ENCODE assay signal across 14 cellular contexts in genomic region chr14:68394719-68395117, GRCh38.
DNase-seq lines count a peak whose midpoint lies in the region; ATAC-seq and TF ChIP-seq lines count a peak whose summit lies in the region.
"Had no signal": no experiment of that assay in that cellular context is flagged by ENCODE, and none has a peak within 500 bp of the region (broad histone marks: within the 10 kb centered on the region; RNA-seq: fewer than 3 reads in every experiment).

No MANE protein-coding gene starts in this region.

- H3K4me3 ChIP-seq in GM23248 (no peak overlapping the region), colonic mucosa (no peak overlapping the region), smooth muscle cell (no peak overlapping the region), psoas muscle (no peak overlapping the region)

- H3K9me2 ChIP-seq in GM23248 (ENCODE audit: insufficient read depth): no peaks in the 10 kb centered on the region

- H3K79me2 ChIP-seq in GM23248 (ENCODE audit: insufficient read depth): no peaks in the 10 kb centered on the region
- no peaks in the 10 kb centered on the region for H3K79me2 ChIP-seq in smooth muscle cell (ENCODE audit: low read depth)

- intact Hi-C loops in colonic mucosa (cut with DNase I) (no loop called here), psoas muscle (cut with DNase I) (no loop called here)

- 87 to 88% methylated on average over 10 to 11 of the region's 11 CpGs for WGBS in GM23248 (ENCODE audit: low coverage in 1 of 2, low lambda C conversion rate in 2 of 2, missing lambda C conversion rate in 2 of 2), 2 experiments
- WGBS in smooth muscle cell (ENCODE audit: low lambda C conversion rate): 49% methylated on average over 11 of the region's 11 CpGs
- 54 to 73% (median 58%) methylated on average over 10 to 11 of the region's 11 CpGs for WGBS in psoas muscle, 3 donors

- TF ChIP-seq CTCF in colonic mucosa (IDR thresholded peaks at IDR 0.05) (no peak), smooth muscle cell (IDR thresholded peaks at IDR 0.05; ENCODE audit: borderline replicate concordance, insufficient read depth, poor library complexity, severe bottlenecking) (no peak), psoas muscle (IDR thresholded peaks at IDR 0.05) (no peak)

- H4K20me1 ChIP-seq in GM23248 (ENCODE audit: insufficient read depth) (no peaks in the 10 kb centered on the region), smooth muscle cell (ENCODE audit: low read depth) (no peaks in the 10 kb centered on the region)

- H3K27ac ChIP-seq in GM23248: peak overlapping the region; percentile 21; the same call in 1 of the 2 replicates
- peak overlapping the region; percentile 16 for H3K27ac ChIP-seq in colonic mucosa
- H3K27ac ChIP-seq in smooth muscle cell (ENCODE audit: low read depth): peak overlapping the region; percentile 41
- H3K27ac ChIP-seq in psoas muscle: no peak overlapping the region

- H3K4me1 ChIP-seq in GM23248 (ENCODE audit: insufficient read depth) (peaks cover 68% of the 10 kb centered on the region), colonic mucosa (no peaks in the 10 kb centered on the region), smooth muscle cell (ENCODE audit: low read depth) (peaks cover 65% of the 10 kb centered on the region), psoas muscle (peaks cover 14% of the 10 kb centered on the region)

- H3K4me2 ChIP-seq in GM23248 (ENCODE audit: unreplicated experiment): peak overlapping the region; percentile 37
- no peak overlapping the region for H3K4me2 ChIP-seq in smooth muscle cell

- H3F3A ChIP-seq in GM23248 (ENCODE audit: insufficient read depth) (peaks cover 53% of the 10 kb centered on the region), smooth muscle cell (ENCODE audit: low read depth) (peaks cover 13% of the 10 kb centered on the region)

- H3K27me3 ChIP-seq in GM23248 (replicated peaks; ENCODE audit: insufficient read depth) (no peaks in the 10 kb centered on the region), colonic mucosa (no peaks in the 10 kb centered on the region), smooth muscle cell (ENCODE audit: low read depth) (no peaks in the 10 kb centered on the region), psoas muscle (ENCODE audit: insufficient read depth in 3 of 3, low read length in 2 of 3) (no peaks in the 10 kb centered on the region)

- H3K9me3 ChIP-seq in GM23248 (ENCODE audit: low read depth): no peaks in the 10 kb centered on the region
- no peaks in the 10 kb centered on the region for H3K9me3 ChIP-seq in colonic mucosa
- H3K9me3 ChIP-seq in smooth muscle cell (replicated peaks; ENCODE audit: low read depth): no peaks in the 10 kb centered on the region
- no peaks in the 10 kb centered on the region for H3K9me3 ChIP-seq in psoas muscle

- no peak for DNase-seq in GM23248
- no peak for DNase-seq in colonic mucosa
- DNase-seq in medulla oblongata (ENCODE audit: extremely low spot score): peak; percentile 41
- no peak for DNase-seq in smooth muscle cell (lab: John Stamatoyannopoulos, UW; ENCODE audit: unreplicated experiment)
- DNase-seq in psoas muscle: no peak
- DNase-seq: activated CD4-positive, alpha-beta T cell treated with anti-CD3 and anti-CD28 coated beads for 4 hours; activated gamma-delta T cell treated with Interleukin-2 at 50 U/mL for 16 hours; AML-193; effector CD4-positive, alpha-beta T cell; natural killer cell had no signal

- no peaks in the 10 kb centered on the region for H3K36me3 ChIP-seq in GM23248 (ENCODE audit: low read depth)
- no peaks in the 10 kb centered on the region for H3K36me3 ChIP-seq in colonic mucosa
- H3K36me3 ChIP-seq in smooth muscle cell (ENCODE audit: low read depth): no peaks in the 10 kb centered on the region
- no peaks in the 10 kb centered on the region for H3K36me3 ChIP-seq in psoas muscle (ENCODE audit: insufficient read depth in 1 of 2, low read depth in 1 of 2)

- in situ Hi-C loops in GM23248 (cut with MboI): no loop called here

- H3K9ac ChIP-seq in GM23248 (no peak overlapping the region), colonic mucosa (ENCODE audit: low read depth in 2 of 2, low read length in 2 of 2) (peak overlapping the region in 1 of 2 donors; percentile 21), smooth muscle cell (ENCODE audit: low read depth) (no peak overlapping the region)

- H2AFZ ChIP-seq in GM23248 (no peak overlapping the region), smooth muscle cell (ENCODE audit: low read depth) (no peak overlapping the region)

- ATAC-seq in HG02938 (IDR thresholded peaks at IDR 0.05; ENCODE audit: unreplicated experiment): no peak
- ATAC-seq in GM18907 (IDR thresholded peaks at IDR 0.05; ENCODE audit: unreplicated experiment): no peak
- no peak for ATAC-seq in psoas muscle
- no peak for ATAC-seq in GM18870 (IDR thresholded peaks at IDR 0.05; ENCODE audit: unreplicated experiment)
- ATAC-seq: natural killer cell, SK-N-SH treated with all-trans-retinoic acid at 6 μM for 48 hours had no signal
